Comparison of ENCODE assay signal across 8 cellular contexts in genomic region chr2:36967236-36967876, GRCh38. TPM values are rescaled to one million over a fixed set of nuclear protein-coding genes. Genes with fewer than 3 reads are reported as not detected.
DNase-seq lines count a peak whose midpoint lies in the region; FAIRE-seq and TF ChIP-seq lines count a peak whose summit lies in the region.

No MANE protein-coding gene starts in this region.

- H3K4me1 Mint-ChIP-seq in CD14-positive monocyte (peaks cover 36% of the 10 kb centered on the region), astrocyte (ENCODE audit: low read depth, unreplicated experiment) (peaks cover 17% of the 10 kb centered on the region)

- H3K27ac Mint-ChIP-seq in CD14-positive monocyte = peak overlapping the region; percentile 94 to 99 (median 97)
- H3K27ac Mint-ChIP-seq in astrocyte (ENCODE audit: unreplicated experiment) = peak overlapping the region; percentile 78

- H3K9me3 Mint-ChIP-seq in CD14-positive monocyte (peaks cover 0 to under 1% (median 0%) of the 10 kb centered on the region in 7 donors), astrocyte (ENCODE audit: unreplicated experiment) (no peaks in the 10 kb centered on the region)

- H3K4me1 ChIP-seq in HUES64 (ENCODE audit: insufficient read depth, low read length) (peaks cover 36% of the 10 kb centered on the region), astrocyte (ENCODE audit: insufficient read depth, low read length) (peaks cover 5% of the 10 kb centered on the region), liver (ENCODE audit: control insufficient read depth in 4 of 4, insufficient read depth in 4 of 4, low read length in 3 of 4) (peaks cover 4 to 26% (median 18%) of the 10 kb centered on the region in 4 donors), thyroid gland (peaks cover 7 to 11% of the 10 kb centered on the region in 2 donors)

- WGBS in HUES64 = 36% methylated on average over 15 of the region's 15 CpGs
- 7% methylated on average over 15 of the region's 15 CpGs for WGBS in liver
- 25 to 33% methylated on average over 15 of the region's 15 CpGs for WGBS in thyroid gland, 2 donors

- no peaks in the 10 kb centered on the region for H3K9me3 ChIP-seq in HUES64 (ENCODE audit: insufficient read depth, low read depth, low read length)
- no peaks in the 10 kb centered on the region for H3K9me3 ChIP-seq in astrocyte (ENCODE audit: insufficient read depth, low read depth, low read length)
- H3K9me3 ChIP-seq in liver (ENCODE audit: control insufficient read depth in 4 of 4, low read length in 3 of 4) = no peaks in the 10 kb centered on the region
- H3K9me3 ChIP-seq in thyroid gland = no peaks in the 10 kb centered on the region

- H3K27me3 Mint-ChIP-seq in CD14-positive monocyte (ENCODE audit: low read depth in 3 of 3) (peaks cover 0 to 2% (median 2%) of the 10 kb centered on the region in 3 donors), astrocyte (ENCODE audit: low read depth, unreplicated experiment) (no peaks in the 10 kb centered on the region)

- TF ChIP-seq RAD21 in liver (IDR thresholded peaks at IDR 0.05) = no peak

- no peak for DNase-seq in CD14-positive monocyte (ENCODE audit: low spot score)
- DNase-seq in astrocyte (ENCODE audit: low read depth) = no peak
- DNase-seq in thyroid gland = no peak
- no peak for DNase-seq in HTR-8/SVneo (ENCODE audit: insufficient read length, low spot score)
- no peak for DNase-seq in NCI-H187 treated with DMSO at 0.1 percent for 48 hours (lab: John Stamatoyannopoulos, UW)
- DNase-seq in MV-4-11 (lab: John Stamatoyannopoulos, UW) = no peak

- H2AFZ ChIP-seq in astrocyte (ENCODE audit: low read depth, low read length) = peak overlapping the region; percentile 96

- peaks cover 38% of the 10 kb centered on the region for H3K79me2 ChIP-seq in astrocyte (ENCODE audit: insufficient read depth, low read length)

- TF ChIP-seq POLR2A in thyroid gland (IDR thresholded peaks at IDR 0.05) = no peak

- FAIRE-seq in astrocyte (lab: Jason Lieb, UNC) (no peak), HTR-8/SVneo (lab: Jason Lieb, UNC) (no peak)

- peak overlapping the region; percentile 98 for H3K4me2 ChIP-seq in astrocyte (ENCODE audit: low read length)

- H3K4me3 Mint-ChIP-seq in CD14-positive monocyte (peak overlapping the region; percentile 94 to 99), astrocyte (ENCODE audit: unreplicated experiment) (peak overlapping the region; percentile 87)

- peaks cover 22% of the 10 kb centered on the region for H4K20me1 ChIP-seq in astrocyte (ENCODE audit: insufficient read depth, low read length)

- H3K4me3 ChIP-seq in HUES64 (ENCODE audit: low read length) = peak overlapping the region; percentile 98
- H3K4me3 ChIP-seq in astrocyte (ENCODE audit: insufficient read depth, low read depth, low read length) = peak overlapping the region; percentile 83
- peak overlapping the region; percentile 76 to 92 (median 85) for H3K4me3 ChIP-seq in liver (ENCODE audit: low read depth in 1 of 3, low read length in 3 of 3)
- H3K4me3 ChIP-seq in thyroid gland (replicated peaks in 1 of 3) = peak overlapping the region in 2 of 3 donors; percentile 46 to 70

- no peaks in the 10 kb centered on the region for H3K36me3 ChIP-seq in HUES64 (ENCODE audit: insufficient read depth, low read length)
- H3K36me3 ChIP-seq in astrocyte (ENCODE audit: insufficient read depth, low read length) = no peaks in the 10 kb centered on the region
- H3K36me3 ChIP-seq in liver (ENCODE audit: control insufficient read depth in 4 of 4, insufficient read depth in 3 of 4, low read depth in 1 of 4, low read length in 3 of 4) = no peaks in the 10 kb centered on the region
- no peaks in the 10 kb centered on the region for H3K36me3 ChIP-seq in thyroid gland

- H3K27me3 ChIP-seq in HUES64 (ENCODE audit: insufficient read depth, low read length) = peaks cover 4% of the 10 kb centered on the region; the same call in 1 of the 2 replicates
- no peaks in the 10 kb centered on the region for H3K27me3 ChIP-seq in astrocyte (ENCODE audit: insufficient read depth, low read length)
- no peaks in the 10 kb centered on the region for H3K27me3 ChIP-seq in liver (ENCODE audit: control insufficient read depth in 4 of 4, insufficient read depth in 4 of 4, low read length in 3 of 4)
- H3K27me3 ChIP-seq in thyroid gland = no peaks in the 10 kb centered on the region

- intact Hi-C loops in CD14-positive monocyte (cut with micrococcal nuclease) (no loop called here), thyroid gland (cut with DNase I) (no loop called here)

- H3K27ac ChIP-seq in HUES64 (ENCODE audit: low read depth, low read length) (no peak overlapping the region), astrocyte (ENCODE audit: low read depth, low read length) (peak overlapping the region; percentile 65), liver (ENCODE audit: low read depth in 1 of 2, low read length in 2 of 2) (peak overlapping the region; percentile 84 to 85), thyroid gland (peak overlapping the region; percentile 56 to 74 (median 61))

- H3K9ac ChIP-seq in HUES64 (ENCODE audit: low read depth, low read length) (peak overlapping the region; percentile 70; the same call in 1 of the 2 replicates), astrocyte (ENCODE audit: low read length) (peak overlapping the region; percentile 86), liver (ENCODE audit: low read depth in 1 of 2, low read length in 2 of 2) (peak overlapping the region; percentile 84 to 85)

- H3K36me3 Mint-ChIP-seq in CD14-positive monocyte = peaks cover 0 to 6% of the 10 kb centered on the region in 2 donors
- no peaks in the 10 kb centered on the region for H3K36me3 Mint-ChIP-seq in astrocyte (ENCODE audit: low read depth, unreplicated experiment)

- TF ChIP-seq CTCF in CD14-positive monocyte (IDR thresholded peaks at IDR 0.05) (no peak), astrocyte (IDR thresholded peaks at IDR 0.05; ENCODE audit: insufficient read depth, low read depth, low read length) (no peak), liver (IDR thresholded peaks at IDR 0.05; ENCODE audit: low read depth, low read length, missing input control) (no peak), thyroid gland (IDR thresholded peaks at IDR 0.05) (no peak)

TF ChIP-seq in liver, 16 proteins besides CTCF, POLR2A, EP300 and RAD21:
- TF ChIP-seq SP1 (IDR thresholded peaks at IDR 0.05) = peak; percentile 63
- no peak for TF ChIP-seq ATF3 (IDR thresholded peaks at IDR 0.05)
- peak; percentile 20 to 47 for TF ChIP-seq HNF4A (conservative IDR thresholded peaks at IDR 0.05)

RNA-seq across cellular contexts. Expression of gene STRN, which starts 1.0 kb away (rescaled TPM):
- polyA plus RNA-seq in CD14-positive monocyte (10 to 100 TPM; 10.7 to 15.7 TPM), liver (1 to 10 TPM; 2.5 to 3.6 TPM)
- 16.8 TPM for polyA plus RNA-seq in HUES64 (2013, experiment 1 of 2)
- polyA plus RNA-seq in HUES64 (2013, experiment 2 of 2) = 19.5 TPM
- total RNA-seq in astrocyte (24.2 and 25.6 TPM in 2 replicates), liver (10 to 100 TPM in 1 of 2 donors, 1 to 10 TPM in 1; 7.6 to 11.9 TPM), thyroid gland (10 to 100 TPM; 14.9 to 18.5 (median 16.1) TPM)
